1 cellular context compared by ENCODE assay signal in genomic region chr22:41832553-41833368, GRCh38.
TF ChIP-seq lines count a peak whose summit lies in the region.

SREBF2 (plus strand) TSS chr22:41833105; CDS start chr22:41833271, 166 bp downstream.

TF ChIP-seq in HEK293, 187 proteins besides CTCF, POLR2A, EP300 and RAD21 (continued from another document):
- peak; percentile 93 for TF ChIP-seq HIC1 (tag by site-specific recombination; IDR thresholded peaks at IDR 0.05)
- peak; percentile 60; the same call in 1 of the 2 replicates for TF ChIP-seq ZNF843 (tag by site-specific recombination; IDR thresholded peaks at IDR 0.05)
- TF ChIP-seq ZNF202 (tag by site-specific recombination; IDR thresholded peaks at IDR 0.05; ENCODE audit: borderline replicate concordance): no peak
- no peak for TF ChIP-seq ZNF48 (tag by site-specific recombination; IDR thresholded peaks at IDR 0.05)
- peak; percentile 77 for TF ChIP-seq EGR2 (tag by site-specific recombination; IDR thresholded peaks at IDR 0.05; ENCODE audit: low read depth)
- TF ChIP-seq GFI1B (tag by site-specific recombination; IDR thresholded peaks at IDR 0.05): no peak
- TF ChIP-seq, protein P1, sequence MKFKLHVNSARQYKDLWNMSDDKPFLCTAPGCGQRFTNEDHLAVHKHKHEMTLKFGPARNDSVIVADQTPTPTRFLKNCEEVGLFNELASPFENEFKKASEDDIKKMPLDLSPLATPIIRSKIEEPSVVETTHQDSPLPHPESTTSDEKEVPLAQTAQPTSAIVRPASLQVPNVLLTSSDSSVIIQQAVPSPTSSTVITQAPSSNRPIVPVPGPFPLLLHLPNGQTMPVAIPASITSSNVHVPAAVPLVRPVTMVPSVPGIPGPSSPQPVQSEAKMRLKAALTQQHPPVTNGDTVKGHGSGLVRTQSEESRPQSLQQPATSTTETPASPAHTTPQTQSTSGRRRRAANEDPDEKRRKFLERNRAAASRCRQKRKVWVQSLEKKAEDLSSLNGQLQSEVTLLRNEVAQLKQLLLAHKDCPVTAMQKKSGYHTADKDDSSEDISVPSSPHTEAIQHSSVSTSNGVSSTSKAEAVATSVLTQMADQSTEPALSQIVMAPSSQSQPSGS (tag by site-specific recombination; IDR thresholded peaks at IDR 0.05; ENCODE audit: low read depth): peak; percentile 100
- no peak for TF ChIP-seq ZNF416 (tag by site-specific recombination; IDR thresholded peaks at IDR 0.05)
- TF ChIP-seq ZNF362 (tag by site-specific recombination; IDR thresholded peaks at IDR 0.05): no peak
- peak; percentile 91 for TF ChIP-seq ZNF394 (tag by site-specific recombination; IDR thresholded peaks at IDR 0.05; ENCODE audit: borderline replicate concordance)
- no peak for TF ChIP-seq ZNF26 (tag by site-specific recombination; IDR thresholded peaks at IDR 0.05)
- TF ChIP-seq ZNF341 (tag by site-specific recombination; IDR thresholded peaks at IDR 0.05; ENCODE audit: low read depth): peak; percentile 81
- peak; percentile 87 for TF ChIP-seq ZBTB20 (tag by site-specific recombination; IDR thresholded peaks at IDR 0.05)
- TF ChIP-seq ZNF501 (tag by site-specific recombination; IDR thresholded peaks at IDR 0.05): peak; percentile 69
- TF ChIP-seq ZFP41 (tag by site-specific recombination; IDR thresholded peaks at IDR 0.05; ENCODE audit: borderline replicate concordance): no peak
- no peak for TF ChIP-seq ZNF223 (tag by site-specific recombination; IDR thresholded peaks at IDR 0.05)
- peak; percentile 81 for TF ChIP-seq KLF7 (tag by site-specific recombination; IDR thresholded peaks at IDR 0.05; ENCODE audit: borderline replicate concordance)
- TF ChIP-seq GLIS2 (tag by site-specific recombination; IDR thresholded peaks at IDR 0.05): peak; percentile 97
- peak; percentile 65 for TF ChIP-seq KLF16 (tag by site-specific recombination; IDR thresholded peaks at IDR 0.05)
- TF ChIP-seq SCRT2 (tag by site-specific recombination; IDR thresholded peaks at IDR 0.05): no peak; the same call in 1 of the 2 replicates
- no peak; the same call in 1 of the 2 replicates for TF ChIP-seq ZBTB48 (tag by site-specific recombination; IDR thresholded peaks at IDR 0.05)
- no peak for TF ChIP-seq ZNF645 (tag by site-specific recombination; IDR thresholded peaks at IDR 0.05)
- TF ChIP-seq, protein P2, sequence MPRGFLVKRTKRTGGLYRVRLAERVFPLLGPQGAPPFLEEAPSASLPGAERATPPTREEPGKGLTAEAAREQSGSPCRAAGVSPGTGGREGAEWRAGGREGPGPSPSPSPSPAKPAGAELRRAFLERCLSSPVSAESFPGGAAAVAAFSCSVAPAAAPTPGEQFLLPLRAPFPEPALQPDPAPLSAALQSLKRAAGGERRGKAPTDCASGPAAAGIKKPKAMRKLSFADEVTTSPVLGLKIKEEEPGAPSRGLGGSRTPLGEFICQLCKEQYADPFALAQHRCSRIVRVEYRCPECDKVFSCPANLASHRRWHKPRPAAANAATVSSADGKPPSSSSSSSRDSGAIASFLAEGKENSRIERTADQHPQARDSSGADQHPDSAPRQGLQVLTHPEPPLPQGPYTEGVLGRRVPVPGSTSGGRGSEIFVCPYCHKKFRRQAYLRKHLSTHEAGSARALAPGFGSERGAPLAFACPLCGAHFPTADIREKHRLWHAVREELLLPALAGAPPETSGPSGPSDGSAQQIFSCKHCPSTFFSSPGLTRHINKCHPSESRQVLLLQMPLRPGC (tag by site-specific recombination; IDR thresholded peaks at IDR 0.05): peak; percentile 82; the same call in 1 of the 2 replicates
- no peak for TF ChIP-seq ZNF621 (tag by site-specific recombination; IDR thresholded peaks at IDR 0.05)
- TF ChIP-seq ZNF558 (tag by site-specific recombination; IDR thresholded peaks at IDR 0.05): no peak; the same call in 1 of the 2 replicates
- TF ChIP-seq, protein P3, sequence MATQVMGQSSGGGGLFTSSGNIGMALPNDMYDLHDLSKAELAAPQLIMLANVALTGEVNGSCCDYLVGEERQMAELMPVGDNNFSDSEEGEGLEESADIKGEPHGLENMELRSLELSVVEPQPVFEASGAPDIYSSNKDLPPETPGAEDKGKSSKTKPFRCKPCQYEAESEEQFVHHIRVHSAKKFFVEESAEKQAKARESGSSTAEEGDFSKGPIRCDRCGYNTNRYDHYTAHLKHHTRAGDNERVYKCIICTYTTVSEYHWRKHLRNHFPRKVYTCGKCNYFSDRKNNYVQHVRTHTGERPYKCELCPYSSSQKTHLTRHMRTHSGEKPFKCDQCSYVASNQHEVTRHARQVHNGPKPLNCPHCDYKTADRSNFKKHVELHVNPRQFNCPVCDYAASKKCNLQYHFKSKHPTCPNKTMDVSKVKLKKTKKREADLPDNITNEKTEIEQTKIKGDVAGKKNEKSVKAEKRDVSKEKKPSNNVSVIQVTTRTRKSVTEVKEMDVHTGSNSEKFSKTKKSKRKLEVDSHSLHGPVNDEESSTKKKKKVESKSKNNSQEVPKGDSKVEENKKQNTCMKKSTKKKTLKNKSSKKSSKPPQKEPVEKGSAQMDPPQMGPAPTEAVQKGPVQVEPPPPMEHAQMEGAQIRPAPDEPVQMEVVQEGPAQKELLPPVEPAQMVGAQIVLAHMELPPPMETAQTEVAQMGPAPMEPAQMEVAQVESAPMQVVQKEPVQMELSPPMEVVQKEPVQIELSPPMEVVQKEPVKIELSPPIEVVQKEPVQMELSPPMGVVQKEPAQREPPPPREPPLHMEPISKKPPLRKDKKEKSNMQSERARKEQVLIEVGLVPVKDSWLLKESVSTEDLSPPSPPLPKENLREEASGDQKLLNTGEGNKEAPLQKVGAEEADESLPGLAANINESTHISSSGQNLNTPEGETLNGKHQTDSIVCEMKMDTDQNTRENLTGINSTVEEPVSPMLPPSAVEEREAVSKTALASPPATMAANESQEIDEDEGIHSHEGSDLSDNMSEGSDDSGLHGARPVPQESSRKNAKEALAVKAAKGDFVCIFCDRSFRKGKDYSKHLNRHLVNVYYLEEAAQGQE (tag by site-specific recombination; IDR thresholded peaks at IDR 0.05): no peak
- no peak for TF ChIP-seq ZNF169 (tag by site-specific recombination; IDR thresholded peaks at IDR 0.05)
- no peak for TF ChIP-seq ZNF549 (tag by site-specific recombination; IDR thresholded peaks at IDR 0.05)
- no peak for TF ChIP-seq ZNF560 (tag by site-specific recombination; IDR thresholded peaks at IDR 0.05; ENCODE audit: borderline replicate concordance)
- TF ChIP-seq ZNF704 (tag by site-specific recombination; IDR thresholded peaks at IDR 0.05): no peak
- peak; percentile 96 for TF ChIP-seq KLF17 (tag by site-specific recombination; IDR thresholded peaks at IDR 0.05)
- TF ChIP-seq ZNF221 (tag by site-specific recombination; IDR thresholded peaks at IDR 0.05; ENCODE audit: borderline replicate concordance): no peak
